22 cellular contexts compared by ENCODE assay signal in the genomic region with DNA sequence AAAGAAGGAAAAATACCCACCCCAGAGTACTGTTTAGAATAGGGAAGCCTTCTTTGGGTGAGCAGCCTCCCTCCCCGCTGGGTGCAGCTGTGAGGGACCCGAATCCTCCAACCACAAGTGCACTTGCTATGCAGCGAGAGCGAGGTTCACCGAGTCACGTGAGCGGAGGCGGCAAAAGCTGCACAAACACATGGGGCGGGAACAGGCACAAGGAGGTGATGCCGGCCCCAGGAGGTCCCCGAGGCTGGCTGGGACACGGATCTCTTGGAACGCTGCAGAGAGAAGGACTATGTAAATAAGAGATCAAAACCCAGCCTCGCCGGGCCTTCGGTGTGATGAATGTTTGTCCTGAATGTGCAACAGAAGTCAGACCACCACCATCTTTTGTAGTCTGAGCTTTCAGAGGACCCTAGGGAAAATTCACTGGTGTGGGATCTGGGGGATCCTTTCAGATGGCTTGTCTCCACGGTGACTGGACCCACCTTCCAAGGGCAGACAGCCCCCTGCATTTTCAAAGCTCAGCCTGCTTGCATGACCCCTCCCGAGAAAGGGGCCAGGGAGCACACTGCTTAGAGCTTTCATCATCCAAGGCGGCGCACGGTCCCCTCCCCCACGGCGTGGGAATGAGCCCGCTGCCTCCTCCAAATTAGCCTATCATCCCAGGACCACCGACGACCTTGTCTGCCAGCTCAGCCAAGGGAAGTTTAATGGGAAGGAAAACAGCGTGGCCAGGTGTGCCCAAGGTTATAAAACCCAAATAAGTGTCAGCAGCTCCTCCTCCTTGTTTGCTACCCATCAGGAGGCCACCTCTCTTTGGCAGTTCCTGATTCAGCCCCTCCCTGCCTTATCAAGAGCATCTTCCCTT.
A peak's percentile ranks its signal among the peaks of the same experiment; 100 is the strongest.
DNase-seq lines count a peak whose midpoint lies in the region; ATAC-seq, FAIRE-seq and TF ChIP-seq lines count a peak whose summit lies in the region.
"Had no signal": no experiment of that assay in that cellular context is flagged by ENCODE, and none has a peak within 500 bp of the region (broad histone marks: within the 10 kb centered on the region; RNA-seq: fewer than 3 reads in every experiment).

No MANE protein-coding gene starts in this region.

- 7% methylated on average over 6 of the region's 27 CpGs for WGBS in HepG2 (ENCODE audit: low lambda C conversion rate)
- 15% methylated on average over 10 of the region's 27 CpGs for WGBS in right lobe of liver (ENCODE audit: insufficient coverage, low coverage, low lambda C conversion rate, missing lambda C conversion rate)

- TF ChIP-seq CTCF in HepG2 (CRISPR knock-in tag; IDR thresholded peaks at IDR 0.05) (no peak), right lobe of liver (IDR thresholded peaks at IDR 0.05) (no peak), neural progenitor cell (IDR thresholded peaks at IDR 0.05) (no peak)

- CTCF ChIA-PET in HepG2 (lab: Yijun Ruan, JAX; ENCODE audit: low intra/inter-chr PET ratio, low total read pairs), result no interaction called here

- TF ChIP-seq POLR2A in HepG2 (IDR thresholded peaks at IDR 0.05; ENCODE audit: insufficient read depth in 1 of 2, low read depth in 2 of 2, low read length in 2 of 2), result no peak
- TF ChIP-seq POLR2A in right lobe of liver (IDR thresholded peaks at IDR 0.05), result no peak

- H3K4me1 Mint-ChIP-seq in neural progenitor cell, result peaks cover 39% of the 10 kb centered on the region

- H3K27ac ChIP-seq in HepG2 (ENCODE audit: extremely low read length, insufficient read depth, low read length) (no peak overlapping the region), right lobe of liver (no peak overlapping the region), neural progenitor cell (no peak overlapping the region)
- H3K27ac ChIP-seq: BLaER1, RWPE1, SJCRH30 had no signal

- H3K4me3 ChIP-seq in HepG2 (replicated peaks in 1 of 3; ENCODE audit: insufficient read depth in 1 of 3, low read depth in 2 of 3, low read length in 3 of 3), result no peak overlapping the region
- no peak overlapping the region for H3K4me3 ChIP-seq in right lobe of liver
- H3K4me3 ChIP-seq in neural progenitor cell, result no peak overlapping the region
- H3K4me3 ChIP-seq: BLaER1, SJCRH30 had no signal

- TF ChIP-seq RAD21 in HepG2 (CRISPR knock-in tag; IDR thresholded peaks at IDR 0.05), result no peak

- TF ChIP-seq EP300 in HepG2 (IDR thresholded peaks at IDR 0.05; ENCODE audit: low read depth in 2 of 2, low read length in 2 of 2) (no peak), HepG2 (CRISPR knock-in tag; IDR thresholded peaks at IDR 0.05; ENCODE audit: borderline replicate concordance) (no peak)

- H4K20me1 ChIP-seq in HepG2 (ENCODE audit: insufficient read depth, low read length) (no peaks in the 10 kb centered on the region), neural progenitor cell (ENCODE audit: low read depth) (no peaks in the 10 kb centered on the region)
- H4K20me1 ChIP-seq: BLaER1 had no signal

- in situ Hi-C loops in HepG2 (cut with HindIII; ENCODE audit: extremely low pct_ligation_motif_present, low pct_unique_long_range_greater_than_20kb), result no loop called here

- BruUV-seq in HepG2 (replicated peaks; lab: Mats Ljungman, UMichigan), result no TSS peak

- H3K27ac Mint-ChIP-seq in neural progenitor cell, result peak overlapping the region; percentile 83
- H3K27ac Mint-ChIP-seq: CD8-positive, alpha-beta T cell had no signal

- H3K9ac ChIP-seq in HepG2 (ENCODE audit: insufficient read depth, low read depth, low read length), result no peak overlapping the region
- no peak overlapping the region for H3K9ac ChIP-seq in neural progenitor cell
- H3K9ac ChIP-seq: BLaER1 had no signal

- ATAC-seq in HepG2, result no peak
- no peak for ATAC-seq in right lobe of liver
- ATAC-seq: CD8-positive, alpha-beta T cell had no signal

- peaks cover 2% of the 10 kb centered on the region for H3K36me3 Mint-ChIP-seq in neural progenitor cell
- H3K36me3 Mint-ChIP-seq: CD8-positive, alpha-beta T cell had no signal

- H3K4me1 ChIP-seq in HepG2 (ENCODE audit: insufficient read depth, low read length) (peaks cover 7% of the 10 kb centered on the region; the same call in 1 of the 2 replicates), right lobe of liver (no peaks in the 10 kb centered on the region), neural progenitor cell (peaks cover 5% of the 10 kb centered on the region)
- H3K4me1 ChIP-seq: BLaER1, SJCRH30 had no signal

- H3K27me3 Mint-ChIP-seq in neural progenitor cell (ENCODE audit: insufficient read depth, low read depth), result peaks cover 14% of the 10 kb centered on the region

- no peak for DNase-seq in HepG2 (ENCODE audit: low spot score)
- no peak for DNase-seq in right lobe of liver
- peak; percentile 9 for DNase-seq in cerebellar cortex (ENCODE audit: low spot score)
- no peak for DNase-seq in neural progenitor cell (ENCODE audit: low spot score)
- DNase-seq in urothelium cell line (ENCODE audit: low spot score), result no peak
- no peak for DNase-seq in SKM-1 treated with dmso at 0.1 percent for 144 hours (lab: John Stamatoyannopoulos, UW; ENCODE audit: unreplicated experiment)
- DNase-seq in T-helper 2 cell, result no peak
- no peak for DNase-seq in activated CD4-positive, alpha-beta T cell treated with anti-CD3 and anti-CD28 coated beads, Interleukin-2, amount 50 U/mL, for 4 hours
- DNase-seq: 8988T; CD8-positive, alpha-beta T cell; DND-41; GF-D8; IMR-90; NCI-H187; NCI-H226; NCI-H526 treated with DMSO at 0.1 percent for 48 hours; SJCRH30 had no signal

- H3K79me2 ChIP-seq in HepG2 (ENCODE audit: insufficient read depth, low read length) (no peaks in the 10 kb centered on the region), neural progenitor cell (ENCODE audit: low read depth) (no peaks in the 10 kb centered on the region)

- H3K4me2 ChIP-seq in HepG2 (ENCODE audit: low read depth, low read length) (no peak overlapping the region), neural progenitor cell (no peak overlapping the region)
- H3K4me2 ChIP-seq: BLaER1 had no signal

- no peaks in the 10 kb centered on the region for H3F3A ChIP-seq in neural progenitor cell (ENCODE audit: low read depth)

- no peak overlapping the region for H3K4me3 Mint-ChIP-seq in neural progenitor cell
- H3K4me3 Mint-ChIP-seq: CD8-positive, alpha-beta T cell had no signal

- POLR2A ChIA-PET in HepG2 (lab: Yijun Ruan, JAX), result no interaction called here

- H3K9me3 ChIP-seq in HepG2 (ENCODE audit: low read length) (no peaks in the 10 kb centered on the region), right lobe of liver (no peaks in the 10 kb centered on the region), neural progenitor cell (ENCODE audit: low read depth) (no peaks in the 10 kb centered on the region)
- H3K9me3 ChIP-seq: BLaER1, SJCRH30 had no signal

- H3K27me3 ChIP-seq in HepG2 (ENCODE audit: control insufficient read depth in 1 of 2, insufficient read depth in 2 of 2, low read length in 2 of 2) (peaks cover 0 to 28% of the 10 kb centered on the region in 2 experiments; a peak in 2 of 5 replicates), right lobe of liver (no peaks in the 10 kb centered on the region), neural progenitor cell (no peaks in the 10 kb centered on the region)
- H3K27me3 ChIP-seq: BLaER1, SJCRH30 had no signal

- no peak overlapping the region for H2AFZ ChIP-seq in HepG2 (ENCODE audit: low read length)
- H2AFZ ChIP-seq in neural progenitor cell (replicated peaks), result no peak overlapping the region

- peaks cover 3% of the 10 kb centered on the region for H3K9me3 Mint-ChIP-seq in neural progenitor cell
- H3K9me3 Mint-ChIP-seq: CD8-positive, alpha-beta T cell had no signal

- intact Hi-C loops in HepG2 (cut with micrococcal nuclease; ENCODE audit: unreplicated experiment), result no loop called here
- intact Hi-C loops in right lobe of liver (cut with DNase I), result no loop called here

- FAIRE-seq in HepG2 (lab: Jason Lieb, UNC), result no peak
- FAIRE-seq in urothelium cell line (lab: Jason Lieb, UNC), result peak; percentile 77
- FAIRE-seq: D721Med, GM12891, GM18507 had no signal

- H3K36me3 ChIP-seq in HepG2 (replicated peaks in 1 of 2; ENCODE audit: control insufficient read depth in 1 of 2, insufficient read depth in 2 of 2, low read length in 2 of 2) (no peaks in the 10 kb centered on the region), right lobe of liver (no peaks in the 10 kb centered on the region), neural progenitor cell (no peaks in the 10 kb centered on the region)
- H3K36me3 ChIP-seq: BLaER1, SJCRH30 had no signal

TF ChIP-seq in HepG2, 621 proteins besides CTCF, POLR2A, EP300 and RAD21 (continues in another document):
- peak; percentile 26; the same call in 1 of the 2 replicates for TF ChIP-seq HNF4A (CRISPR knock-in tag; IDR thresholded peaks at IDR 0.05)
- TF ChIP-seq THAP7 (CRISPR knock-in tag; IDR thresholded peaks at IDR 0.05), result no peak
- TF ChIP-seq ZNF235 (CRISPR knock-in tag; IDR thresholded peaks at IDR 0.05; ENCODE audit: borderline replicate concordance), result no peak
- TF ChIP-seq POLR2AphosphoS2 (IDR thresholded peaks at IDR 0.05; ENCODE audit: low read depth, low read length), result no peak
- no peak for TF ChIP-seq CREM (IDR thresholded peaks at IDR 0.05)
- no peak for TF ChIP-seq CREM (CRISPR knock-in tag; IDR thresholded peaks at IDR 0.05)
- TF ChIP-seq, protein P1, sequence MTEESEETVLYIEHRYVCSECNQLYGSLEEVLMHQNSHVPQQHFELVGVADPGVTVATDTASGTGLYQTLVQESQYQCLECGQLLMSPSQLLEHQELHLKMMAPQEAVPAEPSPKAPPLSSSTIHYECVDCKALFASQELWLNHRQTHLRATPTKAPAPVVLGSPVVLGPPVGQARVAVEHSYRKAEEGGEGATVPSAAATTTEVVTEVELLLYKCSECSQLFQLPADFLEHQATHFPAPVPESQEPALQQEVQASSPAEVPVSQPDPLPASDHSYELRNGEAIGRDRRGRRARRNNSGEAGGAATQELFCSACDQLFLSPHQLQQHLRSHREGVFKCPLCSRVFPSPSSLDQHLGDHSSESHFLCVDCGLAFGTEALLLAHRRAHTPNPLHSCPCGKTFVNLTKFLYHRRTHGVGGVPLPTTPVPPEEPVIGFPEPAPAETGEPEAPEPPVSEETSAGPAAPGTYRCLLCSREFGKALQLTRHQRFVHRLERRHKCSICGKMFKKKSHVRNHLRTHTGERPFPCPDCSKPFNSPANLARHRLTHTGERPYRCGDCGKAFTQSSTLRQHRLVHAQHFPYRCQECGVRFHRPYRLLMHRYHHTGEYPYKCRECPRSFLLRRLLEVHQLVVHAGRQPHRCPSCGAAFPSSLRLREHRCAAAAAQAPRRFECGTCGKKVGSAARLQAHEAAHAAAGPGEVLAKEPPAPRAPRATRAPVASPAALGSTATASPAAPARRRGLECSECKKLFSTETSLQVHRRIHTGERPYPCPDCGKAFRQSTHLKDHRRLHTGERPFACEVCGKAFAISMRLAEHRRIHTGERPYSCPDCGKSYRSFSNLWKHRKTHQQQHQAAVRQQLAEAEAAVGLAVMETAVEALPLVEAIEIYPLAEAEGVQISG (CRISPR knock-in tag; IDR thresholded peaks at IDR 0.05), result peak; percentile 32; the same call in 1 of the 2 replicates
- no peak for TF ChIP-seq PHB2 (IDR thresholded peaks at IDR 0.05; ENCODE audit: partially characterized antibody)
